ENCODE assay signal across 12 cellular contexts in genomic region chr20:63100926-63101699, GRCh38.
DNase-seq lines count a peak whose midpoint lies in the region; ATAC-seq, FAIRE-seq and TF ChIP-seq lines count a peak whose summit lies in the region.
"Had no signal": no experiment of that assay in that cellular context is flagged by ENCODE, and none has a peak within 500 bp of the region (broad histone marks: within the 10 kb centered on the region; RNA-seq: fewer than 3 reads in every experiment).

No MANE protein-coding gene starts in this region.

- no peak for TF ChIP-seq CTCF in HepG2 (CRISPR knock-in tag; IDR thresholded peaks at IDR 0.05)
- TF ChIP-seq CTCF in transverse colon (IDR thresholded peaks at IDR 0.05) = no peak

- no peak for TF ChIP-seq RAD21 in HepG2 (CRISPR knock-in tag; IDR thresholded peaks at IDR 0.05)

- POLR2A ChIA-PET in HepG2 (lab: Yijun Ruan, JAX) = no interaction called here

- H3K4me1 ChIP-seq in HepG2 (ENCODE audit: insufficient read depth, low read length) = peaks cover 9% of the 10 kb centered on the region; the same call in 1 of the 2 replicates
- H3K4me1 ChIP-seq in transverse colon = peaks cover 0 to 15% (median 5%) of the 10 kb centered on the region in 4 donors
- H3K4me1 ChIP-seq: breast epithelium had no signal

- TF ChIP-seq POLR2A in HepG2 (IDR thresholded peaks at IDR 0.05; ENCODE audit: insufficient read depth in 1 of 2, low read depth in 2 of 2, low read length in 2 of 2) (no peak), transverse colon (IDR thresholded peaks at IDR 0.05) (no peak)

- CTCF ChIA-PET in HepG2 (lab: Yijun Ruan, JAX; ENCODE audit: low intra/inter-chr PET ratio, low total read pairs) = no interaction called here

- H3K27me3 ChIP-seq in HepG2 (ENCODE audit: control insufficient read depth in 1 of 2, insufficient read depth in 2 of 2, low read length in 2 of 2) (peaks cover 26 to 59% of the 10 kb centered on the region in 2 experiments), transverse colon (peaks cover 42% of the 10 kb centered on the region)

- H3K9me3 ChIP-seq in HepG2 (ENCODE audit: low read length) = no peaks in the 10 kb centered on the region
- no peaks in the 10 kb centered on the region for H3K9me3 ChIP-seq in transverse colon
- H3K9me3 ChIP-seq: breast epithelium had no signal

- no peaks in the 10 kb centered on the region for H3K36me3 Mint-ChIP-seq in activated T-helper 2 cell treated with anti-CD3 and anti-CD28 coated beads, Interferon-gamma antibody, Interleukin-2, Interleukin-4, amounts not matched to agents 10 μg/mL and 5 μg/mL and 100 μg/mL, durations not matched to agents 14 hours and 24 hours and 36 hours (ENCODE audit: low read depth)

- no peaks in the 10 kb centered on the region for H3K79me2 ChIP-seq in HepG2 (ENCODE audit: insufficient read depth, low read length)

- H3K9ac ChIP-seq in HepG2 (ENCODE audit: insufficient read depth, low read depth, low read length) = no peak overlapping the region
- H3K9ac ChIP-seq: KMS-11 had no signal

- in situ Hi-C loops in HepG2 (cut with HindIII; ENCODE audit: extremely low pct_ligation_motif_present, low pct_unique_long_range_greater_than_20kb) = no loop called here
- in situ Hi-C loops in transverse colon (cut with MboI; ENCODE audit: low pct_ligation_motif_present in 1 of 4, low pct_unique_long_range_greater_than_20kb in 1 of 4, low sequenced_read_pairs in 3 of 4) = no loop called here

- H3K9me3 Mint-ChIP-seq in activated T-helper 2 cell treated with anti-CD3 and anti-CD28 coated beads, Interferon-gamma antibody, Interleukin-2, Interleukin-4, amounts not matched to agents 10 μg/mL and 5 μg/mL and 100 μg/mL, durations not matched to agents 14 hours and 24 hours and 36 hours = no peaks in the 10 kb centered on the region

- H2AFZ ChIP-seq in HepG2 (ENCODE audit: low read length) = no peak overlapping the region

- TF ChIP-seq EP300 in HepG2 (IDR thresholded peaks at IDR 0.05; ENCODE audit: low read depth in 2 of 2, low read length in 2 of 2) (no peak), HepG2 (CRISPR knock-in tag; IDR thresholded peaks at IDR 0.05; ENCODE audit: borderline replicate concordance) (no peak), transverse colon (IDR thresholded peaks at IDR 0.05; ENCODE audit: low read depth) (no peak)

- DNase-seq in activated CD8-positive, alpha-beta memory T cell treated with anti-CD3 and anti-CD28 coated beads, Interleukin-2, amount 50 U/mL, for 4 hours = peak; percentile 14
- no peak for DNase-seq in activated CD8-positive, alpha-beta memory T cell treated with anti-CD3 and anti-CD28 coated beads, Interleukin-2, amount 50 U/mL, for 48 hours
- no peak for DNase-seq in activated T-helper 2 cell treated with anti-CD3 and anti-CD28 coated beads, Interferon-gamma antibody, Interleukin-2, Interleukin-4, amounts not matched to agents 10 μg/mL and 5 μg/mL and 100 μg/mL, durations not matched to agents 14 hours and 24 hours and 36 hours (ENCODE audit: low spot score)
- DNase-seq in HepG2 (ENCODE audit: low spot score) (no peak), transverse colon (peak; percentile 5), NCI-H2081 (lab: John Stamatoyannopoulos, UW) (no peak)
- DNase-seq: OCI-M1, trophoblast cell had no signal

- intact Hi-C loops in activated T-helper 2 cell treated with anti-CD3 and anti-CD28 coated beads, Interferon-gamma antibody, Interleukin-2, Interleukin-4, amounts not matched to agents 10 μg/mL and 5 μg/mL and 100 μg/mL, durations not matched to agents 14 hours and 24 hours and 36 hours (cut with micrococcal nuclease) = no loop called here
- intact Hi-C loops in HepG2 (cut with micrococcal nuclease; ENCODE audit: unreplicated experiment) (no loop called here), transverse colon (cut with DNase I; ENCODE audit: low total_unique reads) (no loop called here)

- H3K4me3 ChIP-seq in HepG2 (replicated peaks in 1 of 3; ENCODE audit: insufficient read depth in 1 of 3, low read depth in 2 of 3, low read length in 3 of 3) (no peak overlapping the region), transverse colon (no peak overlapping the region)

- H3K36me3 ChIP-seq in HepG2 (replicated peaks in 1 of 2; ENCODE audit: control insufficient read depth in 1 of 2, insufficient read depth in 2 of 2, low read length in 2 of 2) = no peaks in the 10 kb centered on the region
- no peaks in the 10 kb centered on the region for H3K36me3 ChIP-seq in transverse colon
- H3K36me3 ChIP-seq: breast epithelium had no signal

- WGBS in HepG2 (ENCODE audit: low lambda C conversion rate) = 8% methylated on average over 8 of the region's 15 CpGs
- WGBS in transverse colon (ENCODE audit: low coverage in 1 of 2), 2 donors = 64% methylated on average over 15 of the region's 15 CpGs; no CpG with 5 or more reads in 1 of the 2 donors

- no peak for FAIRE-seq in HepG2 (lab: Jason Lieb, UNC)

- H3K4me1 Mint-ChIP-seq in activated T-helper 2 cell treated with anti-CD3 and anti-CD28 coated beads, Interferon-gamma antibody, Interleukin-2, Interleukin-4, amounts not matched to agents 10 μg/mL and 5 μg/mL and 100 μg/mL, durations not matched to agents 14 hours and 24 hours and 36 hours (ENCODE audit: low read depth) = peaks cover 4% of the 10 kb centered on the region

- H3K27ac Mint-ChIP-seq in activated T-helper 2 cell treated with anti-CD3 and anti-CD28 coated beads, Interferon-gamma antibody, Interleukin-2, Interleukin-4, amounts not matched to agents 10 μg/mL and 5 μg/mL and 100 μg/mL, durations not matched to agents 14 hours and 24 hours and 36 hours = no peak overlapping the region

- peaks cover 18% of the 10 kb centered on the region; the same call in 1 of the 2 replicates for H4K20me1 ChIP-seq in HepG2 (ENCODE audit: insufficient read depth, low read length)

- H3K4me3 Mint-ChIP-seq in activated T-helper 2 cell treated with anti-CD3 and anti-CD28 coated beads, Interferon-gamma antibody, Interleukin-2, Interleukin-4, amounts not matched to agents 10 μg/mL and 5 μg/mL and 100 μg/mL, durations not matched to agents 14 hours and 24 hours and 36 hours (ENCODE audit: low read depth) = peak overlapping the region; percentile 75

- H3K4me2 ChIP-seq in HepG2 (ENCODE audit: low read depth, low read length) = no peak overlapping the region
- H3K4me2 ChIP-seq: KMS-11 had no signal

- H3K27ac ChIP-seq in HepG2 (ENCODE audit: extremely low read length, insufficient read depth, low read length) (no peak overlapping the region), transverse colon (no peak overlapping the region)
- H3K27ac ChIP-seq: KMS-11 had no signal

- no peaks in the 10 kb centered on the region for H3K27me3 Mint-ChIP-seq in activated T-helper 2 cell treated with anti-CD3 and anti-CD28 coated beads, Interferon-gamma antibody, Interleukin-2, Interleukin-4, amounts not matched to agents 10 μg/mL and 5 μg/mL and 100 μg/mL, durations not matched to agents 14 hours and 24 hours and 36 hours (ENCODE audit: low read depth)

- BruUV-seq in HepG2 (replicated peaks; lab: Mats Ljungman, UMichigan) = no TSS peak

- ATAC-seq in HepG2 = peak; percentile 9; the same call in 2 of the 3 replicates
- ATAC-seq in GM21515 (IDR thresholded peaks at IDR 0.05; ENCODE audit: unreplicated experiment) = no peak
- no peak for ATAC-seq in HG03460 (IDR thresholded peaks at IDR 0.05; ENCODE audit: unreplicated experiment)

TF ChIP-seq in HepG2, 621 proteins besides CTCF, POLR2A, EP300 and RAD21:
- TF ChIP-seq HNRNPK (IDR thresholded peaks at IDR 0.05; ENCODE audit: low read depth, low read length, poor library complexity, severe bottlenecking) = peak; percentile 99
- 0 out of 2 replicates have a peak, but pooled peaks have one; percentile 48 for TF ChIP-seq PCBP1 (IDR thresholded peaks at IDR 0.05; ENCODE audit: borderline replicate concordance, low read depth, low read length)
- TF ChIP-seq PCBP2 (optimal IDR thresholded peaks at IDR 0.05; ENCODE audit: low read depth, low read length, poor library complexity, severe bottlenecking) = peak; percentile 68
- TF ChIP-seq SRSF1 (optimal IDR thresholded peaks at IDR 0.05; ENCODE audit: low read depth, low read length) = peak; percentile 27
- TF ChIP-seq ZNF460 (CRISPR knock-in tag; IDR thresholded peaks at IDR 0.05; ENCODE audit: borderline replicate concordance) = no peak

Comparison
In these comparisons a context has a peak if more than half of its experiments do, and no peak if none do; other contexts are left out.
1. DNase-seq: peak in activated CD8-positive, alpha-beta memory T cell treated with anti-CD3 and anti-CD28 coated beads, Interleukin-2, amount 50 U/mL, for 4 hours (single experiment) and transverse colon (single experiment); none in activated CD8-positive, alpha-beta memory T cell treated with anti-CD3 and anti-CD28 coated beads, Interleukin-2, amount 50 U/mL, for 48 hours (single experiment), activated T-helper 2 cell treated with anti-CD3 and anti-CD28 coated beads, Interferon-gamma antibody, Interleukin-2, Interleukin-4, amounts not matched to agents 10 μg/mL and 5 μg/mL and 100 μg/mL, durations not matched to agents 14 hours and 24 hours and 36 hours (single experiment), HepG2 (single experiment) and NCI-H2081 (0 of 2).